Comparison of ENCODE assay signal across 8 cellular contexts in the genomic region with DNA sequence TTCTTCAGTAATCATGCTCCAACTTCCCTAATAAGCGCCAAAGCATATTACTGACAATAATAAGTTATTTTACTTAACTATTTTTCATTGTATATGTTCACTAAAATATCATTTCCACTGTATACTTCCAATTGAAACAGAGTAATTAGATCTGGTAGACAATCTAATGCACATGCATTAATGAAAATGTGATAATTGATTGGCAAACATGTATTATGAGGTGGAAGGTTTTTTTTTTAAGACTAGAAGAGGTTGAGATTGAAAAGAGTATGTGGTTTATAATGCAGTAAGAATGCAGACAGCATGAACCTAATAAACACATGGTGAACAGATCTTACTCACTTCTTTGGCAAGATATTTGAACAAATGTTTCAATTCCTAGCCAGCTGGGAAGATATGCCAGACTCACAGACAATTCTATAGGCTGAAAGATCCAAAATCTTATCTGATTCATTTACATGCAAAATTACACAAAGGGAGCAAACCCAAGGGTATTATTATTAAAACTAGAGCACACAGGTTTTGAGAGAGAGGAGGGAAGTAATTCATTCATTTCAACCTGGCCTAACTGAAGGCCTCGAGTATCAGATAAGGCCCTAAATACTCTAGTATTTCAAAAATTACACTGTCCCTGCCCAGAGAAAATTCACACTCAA. TPM values are rescaled to one million over a fixed set of nuclear protein-coding genes. Genes with fewer than 3 reads are reported as not detected.
DNase-seq lines count a peak whose midpoint lies in the region; ATAC-seq and TF ChIP-seq lines count a peak whose summit lies in the region.
"Had no signal": no experiment of that assay in that cellular context is flagged by ENCODE, and none has a peak within 500 bp of the region (broad histone marks: within the 10 kb centered on the region; RNA-seq: fewer than 3 reads in every experiment).

No MANE protein-coding gene starts in this region.

- H3K27ac ChIP-seq in smooth muscle cell (ENCODE audit: low read depth): peak overlapping the region; percentile 93
- H3K27ac ChIP-seq: neutrophil had no signal

- DNase-seq in H4 (ENCODE audit: low spot score) (peak; percentile 24), fibroblast of the conjunctiva (ENCODE audit: low read depth) (peak; percentile 54), smooth muscle cell (lab: John Stamatoyannopoulos, UW; ENCODE audit: unreplicated experiment) (no peak)

- H3K9me3 ChIP-seq in smooth muscle cell (replicated peaks; ENCODE audit: low read depth): no peaks in the 10 kb centered on the region
- H3K9me3 ChIP-seq: neutrophil had no signal

- peak overlapping the region; percentile 95 for H3K9ac ChIP-seq in smooth muscle cell (ENCODE audit: low read depth)

- H3F3A ChIP-seq in smooth muscle cell (ENCODE audit: low read depth): peaks cover 16% of the 10 kb centered on the region

- WGBS in smooth muscle cell (ENCODE audit: low lambda C conversion rate): 41% methylated on average over 2 of the region's 2 CpGs

- H2AFZ ChIP-seq in smooth muscle cell (ENCODE audit: low read depth): no peak overlapping the region

- H3K4me3 ChIP-seq in smooth muscle cell: peak overlapping the region; percentile 64

- no peaks in the 10 kb centered on the region for H3K27me3 ChIP-seq in smooth muscle cell (ENCODE audit: low read depth)

- ATAC-seq in SK-N-SH treated with all-trans-retinoic acid at 6 μM for 48 hours: peak; percentile 10; the same call in 1 of the 3 replicates
- no peak for ATAC-seq in HG03108 (IDR thresholded peaks at IDR 0.05; ENCODE audit: unreplicated experiment)
- no peak for ATAC-seq in GM18873 (IDR thresholded peaks at IDR 0.05; ENCODE audit: low FRiP score, unreplicated experiment)
- no peak for ATAC-seq in GM21717 (IDR thresholded peaks at IDR 0.05; ENCODE audit: unreplicated experiment)

- H3K4me1 ChIP-seq in smooth muscle cell (ENCODE audit: low read depth): peaks cover 47% of the 10 kb centered on the region

- H4K20me1 ChIP-seq in smooth muscle cell (ENCODE audit: low read depth): peaks cover 67% of the 10 kb centered on the region

- no peak for TF ChIP-seq CTCF in smooth muscle cell (IDR thresholded peaks at IDR 0.05; ENCODE audit: borderline replicate concordance, insufficient read depth, poor library complexity, severe bottlenecking)

- peaks cover 71% of the 10 kb centered on the region for H3K79me2 ChIP-seq in smooth muscle cell (ENCODE audit: low read depth)

- no peaks in the 10 kb centered on the region for H3K36me3 ChIP-seq in smooth muscle cell (ENCODE audit: low read depth)
- H3K36me3 ChIP-seq: neutrophil had no signal

- peak overlapping the region; percentile 87 for H3K4me2 ChIP-seq in smooth muscle cell

TF ChIP-seq in SK-N-SH treated with all-trans-retinoic acid at 6 μM for 48 hours, 23 proteins besides CTCF, POLR2A, EP300 and RAD21:
- TF ChIP-seq ISL1 (CRISPR knock-in tag; IDR thresholded peaks at IDR 0.05) (peak; percentile 19; the same call in 1 of the 2 replicates), ZNF8 (CRISPR knock-in tag; IDR thresholded peaks at IDR 0.05) (no peak)

RNA-seq across cellular contexts. Expression of gene NCKAP1, which starts 2.8 kb away (rescaled TPM):
- total RNA-seq in H4 (2014; rRNA removed; shearing (Covaris generic)): 103 and 110 TPM in 2 replicates
- total RNA-seq in smooth muscle cell: 209 and 210 TPM in 2 replicates
- polyA plus RNA-seq in smooth muscle cell: 54.2 and 60.4 TPM in 2 replicates

RNA-seq across cellular contexts. Expression of gene DUSP19, which starts 43.1 kb away (rescaled TPM):
- 1.7 and 3.3 TPM in 2 replicates for total RNA-seq in H4 (2014; rRNA removed; shearing (Covaris generic))
- total RNA-seq in smooth muscle cell: 1.2 and 1.3 TPM in 2 replicates
- polyA plus RNA-seq in smooth muscle cell: 0.47 and 0.70 TPM in 2 replicates
